Comparison of ENCODE assay signal across 1 cellular context in genomic region chr4:10731162-10731561, GRCh38.
TF ChIP-seq lines count a peak whose summit lies in the region.

No MANE protein-coding gene starts in this region.

TF ChIP-seq in SK-N-SH treated with all-trans-retinoic acid at 6 μM for 48 hours, 23 proteins besides CTCF, POLR2A, EP300 and RAD21 (continued from another document):
- TF ChIP-seq CSRNP3 (CRISPR knock-in tag; IDR thresholded peaks at IDR 0.05) (no peak), RARB (CRISPR knock-in tag; IDR thresholded peaks at IDR 0.05) (no peak), ISL1 (CRISPR knock-in tag; IDR thresholded peaks at IDR 0.05) (no peak), PPARA (CRISPR knock-in tag; IDR thresholded peaks at IDR 0.05; ENCODE audit: borderline replicate concordance) (no peak), TOX (CRISPR knock-in tag; IDR thresholded peaks at IDR 0.05; ENCODE audit: borderline replicate concordance) (no peak)
- TF ChIP-seq, protein P1, sequence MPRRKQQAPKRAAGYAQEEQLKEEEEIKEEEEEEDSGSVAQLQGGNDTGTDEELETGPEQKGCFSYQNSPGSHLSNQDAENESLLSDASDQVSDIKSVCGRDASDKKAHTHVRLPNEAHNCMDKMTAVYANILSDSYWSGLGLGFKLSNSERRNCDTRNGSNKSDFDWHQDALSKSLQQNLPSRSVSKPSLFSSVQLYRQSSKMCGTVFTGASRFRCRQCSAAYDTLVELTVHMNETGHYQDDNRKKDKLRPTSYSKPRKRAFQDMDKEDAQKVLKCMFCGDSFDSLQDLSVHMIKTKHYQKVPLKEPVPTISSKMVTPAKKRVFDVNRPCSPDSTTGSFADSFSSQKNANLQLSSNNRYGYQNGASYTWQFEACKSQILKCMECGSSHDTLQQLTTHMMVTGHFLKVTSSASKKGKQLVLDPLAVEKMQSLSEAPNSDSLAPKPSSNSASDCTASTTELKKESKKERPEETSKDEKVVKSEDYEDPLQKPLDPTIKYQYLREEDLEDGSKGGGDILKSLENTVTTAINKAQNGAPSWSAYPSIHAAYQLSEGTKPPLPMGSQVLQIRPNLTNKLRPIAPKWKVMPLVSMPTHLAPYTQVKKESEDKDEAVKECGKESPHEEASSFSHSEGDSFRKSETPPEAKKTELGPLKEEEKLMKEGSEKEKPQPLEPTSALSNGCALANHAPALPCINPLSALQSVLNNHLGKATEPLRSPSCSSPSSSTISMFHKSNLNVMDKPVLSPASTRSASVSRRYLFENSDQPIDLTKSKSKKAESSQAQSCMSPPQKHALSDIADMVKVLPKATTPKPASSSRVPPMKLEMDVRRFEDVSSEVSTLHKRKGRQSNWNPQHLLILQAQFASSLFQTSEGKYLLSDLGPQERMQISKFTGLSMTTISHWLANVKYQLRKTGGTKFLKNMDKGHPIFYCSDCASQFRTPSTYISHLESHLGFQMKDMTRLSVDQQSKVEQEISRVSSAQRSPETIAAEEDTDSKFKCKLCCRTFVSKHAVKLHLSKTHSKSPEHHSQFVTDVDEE (CRISPR knock-in tag; IDR thresholded peaks at IDR 0.05), result no peak
